8 cellular contexts compared by ENCODE assay signal in genomic region chrX:154409222-154409871, GRCh38. TPM values are rescaled to one million over a fixed set of nuclear protein-coding genes. Genes with fewer than 3 reads are reported as not detected.
DNase-seq lines count a peak whose midpoint lies in the region; ATAC-seq and TF ChIP-seq lines count a peak whose summit lies in the region.

A gene with protein sequence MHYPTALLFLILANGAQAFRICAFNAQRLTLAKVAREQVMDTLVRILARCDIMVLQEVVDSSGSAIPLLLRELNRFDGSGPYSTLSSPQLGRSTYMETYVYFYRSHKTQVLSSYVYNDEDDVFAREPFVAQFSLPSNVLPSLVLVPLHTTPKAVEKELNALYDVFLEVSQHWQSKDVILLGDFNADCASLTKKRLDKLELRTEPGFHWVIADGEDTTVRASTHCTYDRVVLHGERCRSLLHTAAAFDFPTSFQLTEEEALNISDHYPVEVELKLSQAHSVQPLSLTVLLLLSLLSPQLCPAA (minus strand): TSS chrX:154409254. CDS start chrX:154405568, 3,686 bp downstream.

- H3K4me1 ChIP-seq in HUES6 (ENCODE audit: control insufficient read depth, insufficient read depth, low read length) (peaks cover 13% of the 10 kb centered on the region), gastroesophageal sphincter (peaks cover 0 to 16% (median 3%) of the 10 kb centered on the region in 3 donors)

- WGBS in gastroesophageal sphincter (ENCODE audit: low coverage in 1 of 2), 2 donors, result 70% methylated on average over 2 of the region's 26 CpGs; no CpG with 5 or more reads in 1 of the 2 donors

- H3K4me1 Mint-ChIP-seq in activated T-cell treated with anti-CD3 and anti-CD28 coated beads, Interleukin-2, amount 50 U/mL, for 24 hours (ENCODE audit: low read depth), result peaks cover 14% of the 10 kb centered on the region

- H3K27me3 ChIP-seq in HUES6 (ENCODE audit: control insufficient read depth, insufficient read depth, low read length) (no peaks in the 10 kb centered on the region), gastroesophageal sphincter (no peaks in the 10 kb centered on the region)

- H3K36me3 Mint-ChIP-seq in activated T-cell treated with anti-CD3 and anti-CD28 coated beads, Interleukin-2, amount 50 U/mL, for 24 hours (ENCODE audit: low read depth), result peaks cover 21% of the 10 kb centered on the region

- H3K4me3 ChIP-seq in HUES6 (ENCODE audit: low read depth, low read length) (peak within 1 kb of the TSS; percentile 61), gastroesophageal sphincter (peak within 1 kb of the TSS; percentile 11 to 40)

- no peak for TF ChIP-seq EP300 in gastroesophageal sphincter (IDR thresholded peaks at IDR 0.05)

- ATAC-seq in gastroesophageal sphincter (peak; percentile 66), HG03354 (IDR thresholded peaks at IDR 0.05; ENCODE audit: poor library complexity, severe bottlenecking, unreplicated experiment) (no peak), HG03135 (IDR thresholded peaks at IDR 0.05; ENCODE audit: unreplicated experiment) (no peak)

- H3K9me3 Mint-ChIP-seq in activated T-cell treated with anti-CD3 and anti-CD28 coated beads, Interleukin-2, amount 50 U/mL, for 24 hours, result no peaks in the 10 kb centered on the region

- TF ChIP-seq POLR2A in GM15510 (IDR thresholded peaks at IDR 0.05; ENCODE audit: borderline replicate concordance, extremely low read depth, insufficient read length) (peak; percentile 23), gastroesophageal sphincter (IDR thresholded peaks at IDR 0.05) (no peak)

- peaks cover 12% of the 10 kb centered on the region; the same call in 1 of the 2 replicates for H3K36me3 ChIP-seq in HUES6 (ENCODE audit: control insufficient read depth, insufficient read depth, low read length)
- H3K36me3 ChIP-seq in gastroesophageal sphincter, result peaks cover 0 to 12% of the 10 kb centered on the region in 2 donors

- H3K27ac Mint-ChIP-seq in activated T-cell treated with anti-CD3 and anti-CD28 coated beads, Interleukin-2, amount 50 U/mL, for 24 hours, result peak within 1 kb of the TSS; percentile 75

- peak; percentile 50 for DNase-seq in activated T-cell treated with anti-CD3 and anti-CD28 coated beads, Interleukin-2, amount 50 U/mL, for 24 hours
- DNase-seq in occipital lobe (lab: John Stamatoyannopoulos, UW) (peak; percentile 5), HuH-7.5 (ENCODE audit: low spot score) (no peak)

- peak within 1 kb of the TSS; percentile 71 for H3K4me3 Mint-ChIP-seq in activated T-cell treated with anti-CD3 and anti-CD28 coated beads, Interleukin-2, amount 50 U/mL, for 24 hours

- H3K9ac ChIP-seq in HUES6 (ENCODE audit: low read length), result peak within 1 kb of the TSS; percentile 73

- H3K9me3 ChIP-seq in HUES6 (ENCODE audit: control insufficient read depth, insufficient read depth, low read depth, low read length) (peaks cover 12% of the 10 kb centered on the region; the same call in 1 of the 2 replicates), gastroesophageal sphincter (no peaks in the 10 kb centered on the region)

- H3K27ac ChIP-seq in HUES6 (ENCODE audit: low read depth, low read length) (peak within 1 kb of the TSS; percentile 18; the same call in 1 of the 2 replicates), gastroesophageal sphincter (peak within 1 kb of the TSS in 3 of 4 donors; percentile 56 to 65 (median 59))

- no peak for TF ChIP-seq CTCF in gastroesophageal sphincter (IDR thresholded peaks at IDR 0.05)

- peaks cover 15% of the 10 kb centered on the region for H3K27me3 Mint-ChIP-seq in activated T-cell treated with anti-CD3 and anti-CD28 coated beads, Interleukin-2, amount 50 U/mL, for 24 hours

RNA-seq across cellular contexts. Expression of the gene that starts here (rescaled TPM):
- total RNA-seq in gastroesophageal sphincter (10 to 100 TPM; 11.1 to 29.3 (median 22.3) TPM), occipital lobe (4.4 TPM)
